ENCODE assay signal across 11 cellular contexts in genomic region chr12:64457466-64457865, GRCh38. TPM values are rescaled to one million over a fixed set of nuclear protein-coding genes. Genes with fewer than 3 reads are reported as not detected.
A peak's percentile ranks its signal among the peaks of the same experiment; 100 is the strongest.
DNase-seq lines count a peak whose midpoint lies in the region; ATAC-seq and TF ChIP-seq lines count a peak whose summit lies in the region.
"Had no signal": no experiment of that assay in that cellular context is flagged by ENCODE, and none has a peak within 500 bp of the region (broad histone marks: within the 10 kb centered on the region; RNA-seq: fewer than 3 reads in every experiment).

No MANE protein-coding gene starts in this region.

- H3K27me3 Mint-ChIP-seq in CD8-positive, alpha-beta T cell (ENCODE audit: low read depth): no peaks in the 10 kb centered on the region
- no peaks in the 10 kb centered on the region for H3K27me3 Mint-ChIP-seq in activated T-helper 17 cell treated with anti-CD3 and anti-CD28 coated beads, Interleukin-2, amount 50 U/mL, for 72 hours
- H3K27me3 Mint-ChIP-seq in natural killer cell (ENCODE audit: low read depth in 2 of 2): no peaks in the 10 kb centered on the region

- ATAC-seq in CD8-positive, alpha-beta T cell: peak; percentile 39
- ATAC-seq in GM19397 (IDR thresholded peaks at IDR 0.05; ENCODE audit: unreplicated experiment) (peak; percentile 30), natural killer cell (peak in 1 of 3 donors; percentile 19), GM18867 (IDR thresholded peaks at IDR 0.05; ENCODE audit: unreplicated experiment) (no peak)
- ATAC-seq in activated T-helper 17 cell treated with anti-CD3 and anti-CD28 coated beads, Interleukin-2, amount 50 U/mL, for 72 hours (replicated peaks): peak; percentile 75

- peaks cover 46% of the 10 kb centered on the region for H3K4me1 Mint-ChIP-seq in CD8-positive, alpha-beta T cell (ENCODE audit: low read depth)
- peaks cover 39% of the 10 kb centered on the region for H3K4me1 Mint-ChIP-seq in activated T-helper 17 cell treated with anti-CD3 and anti-CD28 coated beads, Interleukin-2, amount 50 U/mL, for 72 hours
- H3K4me1 Mint-ChIP-seq in natural killer cell: peaks cover 43 to 47% of the 10 kb centered on the region in 2 donors

- H3K4me1 ChIP-seq in CD8-positive, alpha-beta T cell (ENCODE audit: insufficient read depth, low read length): peaks cover 19% of the 10 kb centered on the region

- peak overlapping the region; percentile 79 for H3K27ac Mint-ChIP-seq in CD8-positive, alpha-beta T cell
- H3K27ac Mint-ChIP-seq in activated T-helper 17 cell treated with anti-CD3 and anti-CD28 coated beads, Interleukin-2, amount 50 U/mL, for 72 hours: peak overlapping the region; percentile 92
- peak overlapping the region; percentile 93 to 97 for H3K27ac Mint-ChIP-seq in natural killer cell

- no peak for DNase-seq in CD8-positive, alpha-beta T cell
- DNase-seq in natural killer cell: no peak
- DNase-seq in NCI-H2227 treated with DMSO at 0.1 percent for 48 hours (lab: John Stamatoyannopoulos, UW): no peak
- DNase-seq in D341Med (ENCODE audit: low spot score): no peak
- DNase-seq: hippocampal formation, SW 1271 had no signal

- no peak overlapping the region for H3K27ac ChIP-seq in CD8-positive, alpha-beta T cell (ENCODE audit: low read depth, low read length)
- H3K27ac ChIP-seq: esophagus muscularis mucosa, HL-60 had no signal

- H3K4me3 Mint-ChIP-seq in CD8-positive, alpha-beta T cell: peak overlapping the region; percentile 4
- peak overlapping the region; percentile 73 for H3K4me3 Mint-ChIP-seq in activated T-helper 17 cell treated with anti-CD3 and anti-CD28 coated beads, Interleukin-2, amount 50 U/mL, for 72 hours
- H3K4me3 Mint-ChIP-seq in natural killer cell: peak overlapping the region; percentile 32

- no peaks in the 10 kb centered on the region for H3K9me3 ChIP-seq in CD8-positive, alpha-beta T cell (ENCODE audit: low read length)
- H3K9me3 ChIP-seq: esophagus muscularis mucosa had no signal

- H3K9me3 Mint-ChIP-seq in CD8-positive, alpha-beta T cell: no peaks in the 10 kb centered on the region
- no peaks in the 10 kb centered on the region for H3K9me3 Mint-ChIP-seq in activated T-helper 17 cell treated with anti-CD3 and anti-CD28 coated beads, Interleukin-2, amount 50 U/mL, for 72 hours
- H3K9me3 Mint-ChIP-seq in natural killer cell: no peaks in the 10 kb centered on the region

- H3K4me3 ChIP-seq in CD8-positive, alpha-beta T cell (ENCODE audit: low read depth, low read length): no peak overlapping the region
- H3K4me3 ChIP-seq: esophagus muscularis mucosa had no signal

- H3K36me3 ChIP-seq in CD8-positive, alpha-beta T cell (ENCODE audit: insufficient read depth, low read length): no peaks in the 10 kb centered on the region

- no peak for TF ChIP-seq CTCF in CD8-positive, alpha-beta T cell (IDR thresholded peaks at IDR 0.05)
- TF ChIP-seq CTCF in natural killer cell (IDR thresholded peaks at IDR 0.05): no peak

- H3K36me3 Mint-ChIP-seq in CD8-positive, alpha-beta T cell: peaks cover 13% of the 10 kb centered on the region
- H3K36me3 Mint-ChIP-seq in activated T-helper 17 cell treated with anti-CD3 and anti-CD28 coated beads, Interleukin-2, amount 50 U/mL, for 72 hours (ENCODE audit: low read depth): peaks cover 78% of the 10 kb centered on the region
- no peaks in the 10 kb centered on the region for H3K36me3 Mint-ChIP-seq in natural killer cell

- H3K27me3 ChIP-seq in CD8-positive, alpha-beta T cell (ENCODE audit: insufficient read depth, low read length): no peaks in the 10 kb centered on the region
- H3K27me3 ChIP-seq: esophagus muscularis mucosa had no signal

- CTCF ChIA-PET in CD8-positive, alpha-beta T cell (lab: Charles Lee): no interaction called here

- POLR2A ChIA-PET in CD8-positive, alpha-beta T cell (lab: Charles Lee): no interaction called here

- intact Hi-C loops in CD8-positive, alpha-beta T cell (cut with DNase I, micrococcal nuclease): loop anchor here (5.0 to 10.0 kb wide), 2 partner anchors 240 to 247 kb away; no protein-coding TSS in a partner anchor
- intact Hi-C loops in natural killer cell (cut with micrococcal nuclease): loop anchor here (10.0 kb wide), 1 partner anchor 217 kb away; no protein-coding TSS in a partner anchor

RNA-seq across cellular contexts. Expression of gene TBK1, which starts 5.5 kb away (rescaled TPM):
- total RNA-seq in CD8-positive, alpha-beta T cell: 1 to 10 TPM; 6.2 to 6.7 TPM
- 10 to 100 TPM; 36.7 to 37.1 TPM for total RNA-seq in activated T-helper 17 cell treated with anti-CD3 and anti-CD28 coated beads, Interleukin-2, amount 50 U/mL, for 72 hours
- 10 to 100 TPM; 48.4 to 57.1 (median 48.8) TPM for total RNA-seq in natural killer cell

RNA-seq across cellular contexts. Expression of gene XPOT, which starts 53.3 kb away (rescaled TPM):
- 10 to 100 TPM; 37.9 to 39.5 TPM for total RNA-seq in CD8-positive, alpha-beta T cell
- 100 to 1,000 TPM in 1 of 2 donors, 10 to 100 TPM in 1; 72.7 to 131 TPM for total RNA-seq in activated T-helper 17 cell treated with anti-CD3 and anti-CD28 coated beads, Interleukin-2, amount 50 U/mL, for 72 hours
- total RNA-seq in natural killer cell: 10 to 100 TPM; 39.8 to 51.5 (median 45.0) TPM

Comparison
In these comparisons a context has a peak if more than half of its experiments do, and no peak if none do; other contexts are left out.
1. H3K4me3 Mint-ChIP-seq: peak in every context shown above with its lines; median percentile 73 in activated T-helper 17 cell treated with anti-CD3 and anti-CD28 coated beads, Interleukin-2, amount 50 U/mL, for 72 hours; 32 in natural killer cell; 4 in CD8-positive, alpha-beta T cell.
2. RNA of gene TBK1, which starts 5.5 kb away (total RNA-seq): 48.4 to 57.1 TPM in natural killer cell and 36.7 to 37.1 TPM in activated T-helper 17 cell treated with anti-CD3 and anti-CD28 coated beads, Interleukin-2, amount 50 U/mL, for 72 hours; 6.2 to 6.7 TPM in CD8-positive, alpha-beta T cell; every median in the first group is over 4 times any median in the second.
3. Peak in every context shown above with its lines, with median percentiles within 50 percentile points of each other: H3K27ac Mint-ChIP-seq.